Comparison of ENCODE assay signal across 8 cellular contexts in genomic region chr9:6197330-6197729, GRCh38. TPM values are rescaled to one million over a fixed set of nuclear protein-coding genes. Genes with fewer than 3 reads are reported as not detected.
DNase-seq lines count a peak whose midpoint lies in the region; ATAC-seq and TF ChIP-seq lines count a peak whose summit lies in the region.

No MANE protein-coding gene starts in this region.

- no peaks in the 10 kb centered on the region for H3K9me3 ChIP-seq in osteoblast (ENCODE audit: low read depth, low read length)

- H3K4me1 ChIP-seq in osteoblast (ENCODE audit: insufficient read depth, low read length), result no peaks in the 10 kb centered on the region

- no peaks in the 10 kb centered on the region for H3K79me2 ChIP-seq in osteoblast (ENCODE audit: insufficient read depth, low read length)

- ATAC-seq in HG03571 (IDR thresholded peaks at IDR 0.05; ENCODE audit: unreplicated experiment) (no peak), HG03159 (IDR thresholded peaks at IDR 0.05; ENCODE audit: unreplicated experiment) (no peak)

- H3K36me3 ChIP-seq in osteoblast (ENCODE audit: insufficient read depth, low read length), result no peaks in the 10 kb centered on the region

- peak; percentile 61 for TF ChIP-seq CTCF in osteoblast (IDR thresholded peaks at IDR 0.05; ENCODE audit: extremely low read depth, low read depth, low read length)

- H2AFZ ChIP-seq in osteoblast (ENCODE audit: low read length), result no peak overlapping the region

- no peak overlapping the region for H3K4me2 ChIP-seq in osteoblast (ENCODE audit: insufficient read depth, low read length)

- H4K20me1 ChIP-seq in osteoblast (ENCODE audit: insufficient read depth, low read length), result no peaks in the 10 kb centered on the region

- H3K27me3 ChIP-seq in osteoblast (ENCODE audit: insufficient read depth, low read length), result peaks cover 2% of the 10 kb centered on the region

- no peak overlapping the region for H3K27ac ChIP-seq in osteoblast (ENCODE audit: low read depth, low read length)

- H3K4me3 ChIP-seq in osteoblast (ENCODE audit: insufficient read depth, low read length), result no peak overlapping the region

- DNase-seq in ELR (ENCODE audit: low read depth) (peak; percentile 9), NAMALWA (ENCODE audit: low spot score) (peak; percentile 54), fibroblast of gingiva (ENCODE audit: low read depth) (peak; percentile 32), osteoblast (ENCODE audit: insufficient read length, low spot score, missing footprints) (no peak), DMS79 treated with DMSO at 0.1 percent for 48 hours (lab: John Stamatoyannopoulos, UW) (no peak)
- DNase-seq in stimulated activated CD4-positive, alpha-beta T cell treated with anti-CD3 and anti-CD28 coated beads, Interleukin-4, amount 100 ng/mL, for 24 hours, result no peak

RNA-seq across cellular contexts. Expression of gene IL33, which starts 18.3 kb away (rescaled TPM):
- total RNA-seq in osteoblast, result under 0.01 TPM in 1 of 2 replicates, not detected in the other

Comparison
In these comparisons a context has a peak if more than half of its experiments do, and no peak if none do; other contexts are left out.
1. DNase-seq: peak in ELR (single experiment), NAMALWA (single experiment) and fibroblast of gingiva (single experiment); none in osteoblast (single experiment), stimulated activated CD4-positive, alpha-beta T cell treated with anti-CD3 and anti-CD28 coated beads, Interleukin-4, amount 100 ng/mL, for 24 hours (single experiment) and DMS79 treated with DMSO at 0.1 percent for 48 hours (single experiment).